ENCODE assay signal across 9 cellular contexts in genomic region chr6:17584241-17584803, GRCh38. TPM values are rescaled to one million over a fixed set of nuclear protein-coding genes. Genes with fewer than 3 reads are reported as not detected.
DNase-seq lines count a peak whose midpoint lies in the region; ATAC-seq and TF ChIP-seq lines count a peak whose summit lies in the region.
"Had no signal": no experiment of that assay in that cellular context is flagged by ENCODE, and none has a peak within 500 bp of the region (broad histone marks: within the 10 kb centered on the region; RNA-seq: fewer than 3 reads in every experiment).

No MANE protein-coding gene starts in this region.

- POLR2A ChIA-PET in CD4-positive, alpha-beta memory T cell (lab: Charles Lee; ENCODE audit: partially characterized antibody), result interaction anchor here (0.8 to 1.0 kb wide), 2 partner anchors 16 to 122 kb away, joined by 3 to 6 read pairs; partner anchors contain the start of gene FAM8A1

- CTCF ChIA-PET in CD4-positive, alpha-beta memory T cell (lab: Charles Lee; ENCODE audit: partially characterized antibody), result interaction anchor here (0.8 to 4.3 kb wide), 19 partner anchors 11 to 237 kb away, joined by 3 to 72 read pairs (median 4); partner anchors contain the start of gene FAM8A1

- H3K27me3 ChIP-seq in CD4-positive, alpha-beta memory T cell (ENCODE audit: insufficient read depth, low read length), result no peaks in the 10 kb centered on the region
- H3K27me3 ChIP-seq in OCI-LY1 (ENCODE audit: insufficient read depth, low read length) (no peaks in the 10 kb centered on the region), left lung (peaks cover 0 to 17% of the 10 kb centered on the region in 2 donors)

- TF ChIP-seq CTCF in OCI-LY1 (IDR thresholded peaks at IDR 0.05; ENCODE audit: low read length), result peak; percentile 82
- TF ChIP-seq CTCF in left lung (IDR thresholded peaks at IDR 0.05), result peak; percentile 57 to 73

- H3K36me3 Mint-ChIP-seq in CD4-positive, alpha-beta memory T cell, result no peaks in the 10 kb centered on the region

- H3K9me2 ChIP-seq in OCI-LY1 (ENCODE audit: low read depth, low read length), result no peaks in the 10 kb centered on the region

- H3K4me2 ChIP-seq in OCI-LY1 (ENCODE audit: low read length), result no peak overlapping the region

- H3K9ac ChIP-seq in OCI-LY1 (ENCODE audit: low read length), result no peak overlapping the region

- H3K4me1 Mint-ChIP-seq in CD4-positive, alpha-beta memory T cell, result peaks cover 2 to 4% (median 3%) of the 10 kb centered on the region in 4 donors

- H4K20me1 ChIP-seq in OCI-LY1 (ENCODE audit: insufficient read depth, low read length), result no peaks in the 10 kb centered on the region

- H3K79me2 ChIP-seq in OCI-LY1 (ENCODE audit: insufficient read depth, low read length), result no peaks in the 10 kb centered on the region

- H3K36me3 ChIP-seq in CD4-positive, alpha-beta memory T cell (ENCODE audit: insufficient read depth, low read length), result no peaks in the 10 kb centered on the region
- H3K36me3 ChIP-seq in OCI-LY1 (ENCODE audit: insufficient read depth, low read length), result no peaks in the 10 kb centered on the region
- no peaks in the 10 kb centered on the region for H3K36me3 ChIP-seq in left lung

- peak in 4 of 5 donors; percentile 45 to 52 (median 47) for DNase-seq in CD4-positive, alpha-beta memory T cell
- DNase-seq in KG1 (lab: John Stamatoyannopoulos, UW) (peak; percentile 70), cerebellum (ENCODE audit: low spot score) (peak; percentile 84), left lung (no peak), stromal cell of bone marrow (ENCODE audit: low read depth) (peak; percentile 79)
- no peak for DNase-seq in activated CD4-positive, alpha-beta T cell treated with anti-CD3 and anti-CD28 coated beads for 48 hours

- no peak overlapping the region for H3K27ac ChIP-seq in CD4-positive, alpha-beta memory T cell (ENCODE audit: low read depth, low read length)
- H3K27ac ChIP-seq in OCI-LY1 (ENCODE audit: low read depth, low read length, poor library complexity, severe bottlenecking) (no peak overlapping the region), left lung (peak overlapping the region in 1 of 2 donors; percentile 38)

- peaks cover 5 to 10% of the 10 kb centered on the region in 2 donors for H3K27me3 Mint-ChIP-seq in CD4-positive, alpha-beta memory T cell

- H3K4me3 ChIP-seq in CD4-positive, alpha-beta memory T cell (ENCODE audit: low read length in 2 of 2), result no peak overlapping the region
- no peak overlapping the region for H3K4me3 ChIP-seq in OCI-LY1 (ENCODE audit: low read depth, low read length, poor library complexity, severe bottlenecking)
- no peak overlapping the region for H3K4me3 ChIP-seq in left lung

- H2AFZ ChIP-seq in OCI-LY1 (ENCODE audit: low read length), result no peak overlapping the region

- peak overlapping the region in 2 of 8 donors; percentile 1 to 3 for H3K4me3 Mint-ChIP-seq in CD4-positive, alpha-beta memory T cell
- H3K4me3 Mint-ChIP-seq: T-helper 1 cell treated with Interleukin-12 subunit alpha and Interleukin-12 subunit beta and Interleukin-4 antibody, amounts not matched to agents 30 μg/mL and 1 μg/mL, for 36 hours had no signal

- intact Hi-C loops in CD4-positive, alpha-beta memory T cell (cut with micrococcal nuclease), result loop anchor here (1.0 to 5.0 kb wide), 5 partner anchors 16 to 428 kb away; partner anchors contain the start of genes FAM8A1 and NUP153
- intact Hi-C loops in left lung (cut with DNase I), result loop anchor here in 1 of 2 donors (5.0 kb wide), 1 partner anchor 427 kb away; no protein-coding TSS in a partner anchor

- H3K9me3 ChIP-seq in CD4-positive, alpha-beta memory T cell (ENCODE audit: control insufficient read depth in 1 of 2, low read length in 2 of 2), result no peaks in the 10 kb centered on the region
- H3K9me3 ChIP-seq in OCI-LY1 (ENCODE audit: low read length) (no peaks in the 10 kb centered on the region), left lung (no peaks in the 10 kb centered on the region)

- H3F3A ChIP-seq in OCI-LY1 (ENCODE audit: insufficient read depth, low read length), result no peaks in the 10 kb centered on the region

- H3K9me3 Mint-ChIP-seq in CD4-positive, alpha-beta memory T cell, result no peaks in the 10 kb centered on the region

- peaks cover 2% of the 10 kb centered on the region for H3K4me1 ChIP-seq in CD4-positive, alpha-beta memory T cell (ENCODE audit: insufficient read depth, low read length)
- H3K4me1 ChIP-seq in OCI-LY1 (ENCODE audit: insufficient read depth, low read length, severe bottlenecking) (no peaks in the 10 kb centered on the region), left lung (peaks cover 2 to 27% of the 10 kb centered on the region in 2 donors)

- H3K27ac Mint-ChIP-seq in CD4-positive, alpha-beta memory T cell, result peak overlapping the region in 3 of 7 donors; percentile 0 to 58 (median 2)
- H3K27ac Mint-ChIP-seq: T-helper 1 cell treated with Interleukin-12 subunit alpha and Interleukin-12 subunit beta and Interleukin-4 antibody, amounts not matched to agents 30 μg/mL and 1 μg/mL, for 36 hours had no signal

- ATAC-seq in GM19372 (IDR thresholded peaks at IDR 0.05; ENCODE audit: low read depth, unreplicated experiment) (peak; percentile 66), left lung (peak; percentile 82)

RNA-seq across cellular contexts. Expression of gene FAM8A1, which starts 15.8 kb away (rescaled TPM):
- total RNA-seq in CD4-positive, alpha-beta memory T cell, result 10 to 100 TPM; 20.2 to 21.2 TPM
- polyA plus RNA-seq in CD4-positive, alpha-beta memory T cell, result 1 to 10 TPM; 3.7 to 6.3 TPM
- total RNA-seq in cerebellum, result 39.5 TPM
- total RNA-seq in left lung, result 10 to 100 TPM; 24.7 to 35.5 TPM

Comparison
In these comparisons a context has a peak if more than half of its experiments do, and no peak if none do; other contexts are left out.
1. DNase-seq: peak in CD4-positive, alpha-beta memory T cell (4 of 5), KG1 (single experiment), cerebellum (single experiment) and stromal cell of bone marrow (single experiment); none in left lung (0 of 2) and activated CD4-positive, alpha-beta T cell treated with anti-CD3 and anti-CD28 coated beads for 48 hours (single experiment).